Comparison of ENCODE assay signal across 13 cellular contexts in the genomic region with DNA sequence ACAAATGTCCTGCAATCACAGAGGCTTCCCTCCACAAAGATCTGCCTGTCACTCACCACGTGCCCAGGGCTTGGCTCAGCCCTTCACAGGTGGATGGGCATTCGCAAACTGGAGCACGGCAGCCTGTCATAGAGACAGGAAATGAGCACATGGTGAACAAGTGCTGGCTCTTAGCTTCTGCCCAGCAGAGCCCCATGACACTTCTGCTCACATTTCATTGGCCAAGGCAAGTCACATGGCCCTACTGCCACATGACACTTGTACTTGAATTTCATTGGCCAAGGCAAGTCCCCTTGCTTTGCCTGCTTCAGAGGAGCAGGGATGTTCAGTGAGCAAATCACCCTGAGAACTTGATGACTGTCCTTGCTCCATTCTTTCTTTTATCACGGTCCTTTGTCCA.
A peak's percentile ranks its signal among the peaks of the same experiment; 100 is the strongest.
DNase-seq lines count a peak whose midpoint lies in the region; ATAC-seq, FAIRE-seq and TF ChIP-seq lines count a peak whose summit lies in the region.
"Had no signal": no experiment of that assay in that cellular context is flagged by ENCODE, and none has a peak within 500 bp of the region (broad histone marks: within the 10 kb centered on the region; RNA-seq: fewer than 3 reads in every experiment).

No MANE protein-coding gene starts in this region.

- WGBS in heart right ventricle, 2 donors = 81 to 84% methylated on average over 4 of the region's 4 CpGs

- H3K27ac ChIP-seq in heart right ventricle (no peak overlapping the region), kidney (ENCODE audit: low read depth in 2 of 2, low read length in 2 of 2) (no peak overlapping the region), caudate nucleus (ENCODE audit: low read depth, low read length) (no peak overlapping the region)
- H3K27ac ChIP-seq: GM23248, VCaP had no signal

- no peak for FAIRE-seq in kidney (lab: Jason Lieb, UNC)
- FAIRE-seq: islet of Langerhans had no signal

- H3K4me3 ChIP-seq in heart right ventricle (no peak overlapping the region), kidney (ENCODE audit: low read length in 2 of 2) (no peak overlapping the region)
- H3K4me3 ChIP-seq: GM23248 had no signal

- intact Hi-C loops in cardiac septum (cut with DNase I) = no loop called here
- intact Hi-C loops in heart right ventricle (cut with DNase I) = loop anchor here in 1 of 10 donors (5.0 to 10.0 kb wide), 2 partner anchors 335 to 1103 kb away; no protein-coding TSS in a partner anchor
- intact Hi-C loops in kidney (cut with DNase I) = no loop called here

- no peak overlapping the region for H3K9ac ChIP-seq in kidney (ENCODE audit: low read length in 2 of 2)
- H3K9ac ChIP-seq: GM23248 had no signal

- ATAC-seq in heart right ventricle = no peak
- no peak for ATAC-seq in GM21447 (IDR thresholded peaks at IDR 0.05; ENCODE audit: unreplicated experiment)
- ATAC-seq: stimulated activated memory B cell treated with anti-CD40 and anti-IgM and Interleukin-4, amounts not matched to agents 10 μg/mL and 1 μg/mL and 100 μg/mL, for 72 hours had no signal

- H3K9me3 ChIP-seq in heart right ventricle (peaks cover 0 to 2% (median 0%) of the 10 kb centered on the region in 11 donors), kidney (ENCODE audit: control insufficient read depth in 1 of 2, low read length in 2 of 2) (no peaks in the 10 kb centered on the region)

- H3K4me1 ChIP-seq in heart right ventricle (no peaks in the 10 kb centered on the region), kidney (ENCODE audit: control insufficient read depth in 1 of 2, insufficient read depth in 1 of 2, low read depth in 1 of 2, low read length in 2 of 2) (no peaks in the 10 kb centered on the region)

- H3K27me3 ChIP-seq in heart right ventricle = peaks cover 0 to 45% (median 30%) of the 10 kb centered on the region in 7 donors

- no peak for TF ChIP-seq CTCF in heart right ventricle (IDR thresholded peaks at IDR 0.05)
- TF ChIP-seq CTCF in kidney (IDR thresholded peaks at IDR 0.05; ENCODE audit: borderline replicate concordance, extremely low read depth, insufficient read depth) = no peak

- H3K36me3 ChIP-seq in heart right ventricle (no peaks in the 10 kb centered on the region), kidney (ENCODE audit: control insufficient read depth in 1 of 2, insufficient read depth in 2 of 2, low read length in 2 of 2) (no peaks in the 10 kb centered on the region)

- peak; percentile 35 for DNase-seq in cardiac septum (ENCODE audit: low spot score)
- no peak for DNase-seq in heart right ventricle
- peak; percentile 27 for DNase-seq in NCI-H2171 treated with DMSO at 0.1 percent for 48 hours (lab: John Stamatoyannopoulos, UW)
- peak; percentile 31 for DNase-seq in kidney
- DNase-seq in nucleus accumbens (lab: John Stamatoyannopoulos, UW) = no peak
- no peak for DNase-seq in caudate nucleus (lab: John Stamatoyannopoulos, UW)
- DNase-seq: GM23248, naive B cell, SHP77 treated with DMSO at 0.1 percent for 48 hours had no signal

Comparison
In these comparisons a context has a peak if more than half of its experiments do, and no peak if none do; other contexts are left out.
1. DNase-seq: peak in cardiac septum (single experiment), NCI-H2171 treated with DMSO at 0.1 percent for 48 hours (single experiment) and kidney (single experiment); none in heart right ventricle (0 of 2), nucleus accumbens (0 of 56) and caudate nucleus (0 of 61).